1 cellular context compared by ENCODE assay signal in genomic region chr4:57100979-57101629, GRCh38.
TF ChIP-seq lines count a peak whose summit lies in the region.

No MANE protein-coding gene starts in this region.

TF ChIP-seq in HepG2, 621 proteins besides CTCF, POLR2A, EP300 and RAD21 (continued from another document):
- TF ChIP-seq THRA (CRISPR knock-in tag; IDR thresholded peaks at IDR 0.05; ENCODE audit: borderline replicate concordance) (peak; percentile 100), ZNF331 (CRISPR knock-in tag; IDR thresholded peaks at IDR 0.05) (peak; percentile 46; the same call in 1 of the 2 replicates), CREB1 (IDR thresholded peaks at IDR 0.05) (no peak), CREB1 (CRISPR knock-in tag; IDR thresholded peaks at IDR 0.05) (no peak), ZBTB42 (CRISPR knock-in tag; IDR thresholded peaks at IDR 0.05) (no peak), CBX5 (CRISPR knock-in tag; IDR thresholded peaks at IDR 0.05; ENCODE audit: borderline replicate concordance) (peak; percentile 47; the same call in 1 of the 2 replicates), ZNF761 (CRISPR knock-in tag; conservative IDR thresholded peaks at IDR 0.05) (no peak), ZIK1 (CRISPR knock-in tag; IDR thresholded peaks at IDR 0.05; ENCODE audit: borderline replicate concordance, low read depth) (no peak), MYC (CRISPR knock-in tag; IDR thresholded peaks at IDR 0.05; ENCODE audit: borderline replicate concordance) (no peak), GATA4 (IDR thresholded peaks at IDR 0.05; ENCODE audit: borderline replicate concordance, low read depth) (no peak), KDM5A (IDR thresholded peaks at IDR 0.05; ENCODE audit: borderline replicate concordance, low read length) (no peak), ARID5B (CRISPR knock-in tag; IDR thresholded peaks at IDR 0.05) (peak; percentile 77; the same call in 1 of the 2 replicates), SKIL (CRISPR knock-in tag; IDR thresholded peaks at IDR 0.05; ENCODE audit: borderline replicate concordance) (0 out of 2 replicates have a peak, but pooled peaks have one; percentile 19), CREM (IDR thresholded peaks at IDR 0.05) (peak; percentile 27; the same call in 1 of the 2 replicates), CREM (CRISPR knock-in tag; IDR thresholded peaks at IDR 0.05) (no peak)
